Comparison of ENCODE assay signal across 1 cellular context in genomic region chr2:148819019-148819418, GRCh38.
TF ChIP-seq lines count a peak whose summit lies in the region.

No MANE protein-coding gene starts in this region.

TF ChIP-seq in GM23338, 12 proteins besides CTCF, POLR2A, EP300 and RAD21 (continued from another document):
- TF ChIP-seq, protein P1, sequence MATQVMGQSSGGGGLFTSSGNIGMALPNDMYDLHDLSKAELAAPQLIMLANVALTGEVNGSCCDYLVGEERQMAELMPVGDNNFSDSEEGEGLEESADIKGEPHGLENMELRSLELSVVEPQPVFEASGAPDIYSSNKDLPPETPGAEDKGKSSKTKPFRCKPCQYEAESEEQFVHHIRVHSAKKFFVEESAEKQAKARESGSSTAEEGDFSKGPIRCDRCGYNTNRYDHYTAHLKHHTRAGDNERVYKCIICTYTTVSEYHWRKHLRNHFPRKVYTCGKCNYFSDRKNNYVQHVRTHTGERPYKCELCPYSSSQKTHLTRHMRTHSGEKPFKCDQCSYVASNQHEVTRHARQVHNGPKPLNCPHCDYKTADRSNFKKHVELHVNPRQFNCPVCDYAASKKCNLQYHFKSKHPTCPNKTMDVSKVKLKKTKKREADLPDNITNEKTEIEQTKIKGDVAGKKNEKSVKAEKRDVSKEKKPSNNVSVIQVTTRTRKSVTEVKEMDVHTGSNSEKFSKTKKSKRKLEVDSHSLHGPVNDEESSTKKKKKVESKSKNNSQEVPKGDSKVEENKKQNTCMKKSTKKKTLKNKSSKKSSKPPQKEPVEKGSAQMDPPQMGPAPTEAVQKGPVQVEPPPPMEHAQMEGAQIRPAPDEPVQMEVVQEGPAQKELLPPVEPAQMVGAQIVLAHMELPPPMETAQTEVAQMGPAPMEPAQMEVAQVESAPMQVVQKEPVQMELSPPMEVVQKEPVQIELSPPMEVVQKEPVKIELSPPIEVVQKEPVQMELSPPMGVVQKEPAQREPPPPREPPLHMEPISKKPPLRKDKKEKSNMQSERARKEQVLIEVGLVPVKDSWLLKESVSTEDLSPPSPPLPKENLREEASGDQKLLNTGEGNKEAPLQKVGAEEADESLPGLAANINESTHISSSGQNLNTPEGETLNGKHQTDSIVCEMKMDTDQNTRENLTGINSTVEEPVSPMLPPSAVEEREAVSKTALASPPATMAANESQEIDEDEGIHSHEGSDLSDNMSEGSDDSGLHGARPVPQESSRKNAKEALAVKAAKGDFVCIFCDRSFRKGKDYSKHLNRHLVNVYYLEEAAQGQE (IDR thresholded peaks at IDR 0.05; ENCODE audit: unreplicated experiment), result no peak
